Comparison of ENCODE assay signal across 21 cellular contexts in genomic region chr3:3509665-3510064, GRCh38.
"Had no signal": no experiment of that assay in that cellular context is flagged by ENCODE, and none has a peak within 500 bp of the region (broad histone marks: within the 10 kb centered on the region; RNA-seq: fewer than 3 reads in every experiment).

No MANE protein-coding gene starts in this region.

- H3K9me3 Mint-ChIP-seq: naive thymus-derived CD4-positive, alpha-beta T cell; natural killer cell treated with Interleukin-12 subunit alpha and Interleukin-12 subunit beta and Interleukin-15 and Interleukin-18, amount 100 ng/mL, for 72 hours; neural crest cell; stimulated activated naive CD8-positive, alpha-beta T cell treated with anti-CD3 and anti-CD28 coated beads, Interleukin-15, Interleukin-2, amounts not matched to agents 100 ng/mL and 50 ng/mL, for 24 hours had no signal

- H3K4me3 ChIP-seq: heart left ventricle, left ventricle myocardium inferior, lung, mucosa of descending colon, pancreas, prostate gland, right atrium auricular region, skin epidermis, spleen, tibial nerve, upper lobe of right lung had no signal

- H3K27ac ChIP-seq: heart left ventricle, left ventricle myocardium inferior, pancreas, prostate gland, right atrium auricular region, skin epidermis, spleen, tibial nerve, upper lobe of right lung had no signal

- H3K27ac Mint-ChIP-seq: naive thymus-derived CD4-positive, alpha-beta T cell; natural killer cell treated with Interleukin-12 subunit alpha and Interleukin-12 subunit beta and Interleukin-15 and Interleukin-18, amount 100 ng/mL, for 72 hours; stimulated activated effector memory CD8-positive, alpha-beta T cell treated with anti-CD3 and anti-CD28 coated beads, Interleukin-12 subunit alpha, Interleukin-12 subunit beta, amount 100 ng/mL, for 72 hours; stimulated activated naive CD8-positive, alpha-beta T cell treated with anti-CD3 and anti-CD28 coated beads, Interleukin-15, Interleukin-2, amounts not matched to agents 100 ng/mL and 50 ng/mL, for 24 hours had no signal

- H3K36me3 Mint-ChIP-seq: naive thymus-derived CD4-positive, alpha-beta T cell; natural killer cell treated with Interleukin-12 subunit alpha and Interleukin-12 subunit beta and Interleukin-15 and Interleukin-18, amount 100 ng/mL, for 72 hours; stimulated activated effector memory CD8-positive, alpha-beta T cell treated with anti-CD3 and anti-CD28 coated beads, Interleukin-12 subunit alpha, Interleukin-12 subunit beta, amount 100 ng/mL, for 72 hours had no signal

- DNase-seq: heart left ventricle; islet precursor cell; left ventricle myocardium inferior; midbrain; mucosa of descending colon; naive thymus-derived CD4-positive, alpha-beta T cell; pancreas; posterior cingulate gyrus; spleen; stimulated activated CD4-positive, alpha-beta T cell treated with anti-CD3 and anti-CD28 coated beads, Interleukin-4, amount 100 ng/mL, for 24 hours; stimulated activated naive CD4-positive, alpha-beta T cell; upper lobe of right lung had no signal

- H3K4me3 Mint-ChIP-seq: naive thymus-derived CD4-positive, alpha-beta T cell; natural killer cell treated with Interleukin-12 subunit alpha and Interleukin-12 subunit beta and Interleukin-15 and Interleukin-18, amount 100 ng/mL, for 72 hours; neural crest cell; stimulated activated effector memory CD8-positive, alpha-beta T cell treated with anti-CD3 and anti-CD28 coated beads, Interleukin-12 subunit alpha, Interleukin-12 subunit beta, amount 100 ng/mL, for 72 hours; stimulated activated naive CD8-positive, alpha-beta T cell treated with anti-CD3 and anti-CD28 coated beads, Interleukin-15, Interleukin-2, amounts not matched to agents 100 ng/mL and 50 ng/mL, for 24 hours had no signal

- H3K9me3 ChIP-seq: heart left ventricle, left ventricle myocardium inferior, mucosa of descending colon, pancreas, prostate gland, right atrium auricular region, spleen, tibial nerve, upper lobe of right lung had no signal

- H3K27me3 ChIP-seq: heart left ventricle, right atrium auricular region, spleen, tibial nerve, upper lobe of right lung had no signal

- H3K36me3 ChIP-seq: heart left ventricle, left ventricle myocardium inferior, pancreas, prostate gland, right atrium auricular region, spleen, tibial nerve, upper lobe of right lung had no signal

- H3K27me3 Mint-ChIP-seq: stimulated activated naive CD8-positive, alpha-beta T cell treated with anti-CD3 and anti-CD28 coated beads, Interleukin-15, Interleukin-2, amounts not matched to agents 100 ng/mL and 50 ng/mL, for 24 hours had no signal

- H3K4me1 Mint-ChIP-seq: naive thymus-derived CD4-positive, alpha-beta T cell; neural crest cell; stimulated activated effector memory CD8-positive, alpha-beta T cell treated with anti-CD3 and anti-CD28 coated beads, Interleukin-12 subunit alpha, Interleukin-12 subunit beta, amount 100 ng/mL, for 72 hours had no signal

- H3K4me1 ChIP-seq: heart left ventricle, left ventricle myocardium inferior, pancreas, prostate gland, right atrium auricular region, spleen, tibial nerve, upper lobe of right lung had no signal
